In the genomic region with DNA sequence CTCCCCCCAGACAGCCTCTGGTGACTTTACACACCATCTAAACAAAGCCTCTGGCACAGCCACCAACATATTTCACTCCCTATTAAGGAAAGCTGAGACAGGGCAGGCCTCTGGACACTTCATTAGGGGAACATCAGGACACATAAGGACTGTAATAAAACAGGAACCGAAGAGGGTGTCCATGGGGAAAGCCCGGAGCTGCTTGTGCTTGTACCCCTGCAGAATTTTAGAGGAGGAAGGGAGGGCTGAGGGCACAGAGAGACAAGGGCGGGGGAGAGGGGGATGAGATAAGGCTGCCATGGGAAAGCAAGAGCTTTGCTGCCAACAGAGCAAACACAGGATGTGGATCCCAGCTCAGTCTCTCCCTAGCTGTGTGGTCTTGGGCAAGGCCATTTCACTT, we compare ENCODE assay signal across 15 cellular contexts.
"Had no signal": no experiment of that assay in that cellular context is flagged by ENCODE, and none has a peak within 500 bp of the region (broad histone marks: within the 10 kb centered on the region; RNA-seq: fewer than 3 reads in every experiment).

No MANE protein-coding gene starts in this region.

- H3K4me3 ChIP-seq: body of pancreas, heart right ventricle, left lung, prostate gland, sigmoid colon had no signal

- H3K27me3 ChIP-seq: body of pancreas, heart right ventricle, left lung, sigmoid colon had no signal

- DNase-seq: activated CD4-positive, alpha-beta T cell treated with anti-CD3 and anti-CD28 coated beads, Interleukin-2, amount 10 ng/mL, durations not matched to agents 7 days and 5 days; activated CD4-positive, CD25-positive, alpha-beta regulatory T cell; activated T-cell treated with anti-CD3 and anti-CD28 coated beads for 4 hours; amniotic stem cell; effector memory CD4-positive, alpha-beta T cell; heart right ventricle; left lung; mesenchymal stem cell; occipital lobe; sigmoid colon; stimulated activated CD4-positive, alpha-beta T cell treated with anti-CD3 and anti-CD28 coated beads, Interleukin-2, amount 100 ng/mL, for 24 hours; stimulated activated naive CD4-positive, alpha-beta T cell had no signal

- H3K27ac ChIP-seq: body of pancreas, heart right ventricle, left lung, prostate gland, sigmoid colon had no signal

- H3K9me3 ChIP-seq: body of pancreas, heart right ventricle, left lung, prostate gland, sigmoid colon had no signal

- H3K4me1 ChIP-seq: heart right ventricle, left lung, prostate gland, sigmoid colon had no signal

- ATAC-seq: activated naive CD4-positive, alpha-beta T cell treated with anti-CD3 and anti-CD28 coated beads, Interleukin-2, amount 50 U/mL, for 72 hours; body of pancreas; left lung had no signal

- H3K36me3 ChIP-seq: heart right ventricle, left lung, prostate gland, sigmoid colon had no signal
